29 cellular contexts compared by ENCODE assay signal in the genomic region with DNA sequence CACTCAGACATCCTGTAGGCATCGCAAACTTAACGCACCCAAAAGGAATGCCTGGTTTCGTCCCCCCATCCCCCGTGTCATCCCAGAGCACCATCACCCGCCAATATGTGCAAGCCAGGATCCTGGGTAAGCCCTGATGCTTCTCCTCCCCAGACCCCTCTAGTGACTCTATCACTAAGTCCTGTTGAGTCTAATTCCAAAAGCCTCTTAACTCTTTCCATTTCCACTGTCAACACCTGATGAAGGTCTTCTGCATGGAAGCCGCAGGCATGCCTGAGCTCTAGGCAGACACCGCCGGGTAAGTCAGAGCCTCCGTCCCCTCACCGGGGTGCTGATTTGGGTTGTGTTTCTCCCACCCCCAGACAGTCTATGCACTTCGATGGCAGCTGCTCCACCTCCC.
"Had no signal": no experiment of that assay in that cellular context is flagged by ENCODE, and none has a peak within 500 bp of the region (broad histone marks: within the 10 kb centered on the region; RNA-seq: fewer than 3 reads in every experiment).

No MANE protein-coding gene starts in this region.

- ATAC-seq: activated CD4-positive, alpha-beta T cell treated with anti-CD3 and anti-CD28 coated beads for 36 hours; activated CD4-positive, CD25-positive, alpha-beta regulatory T cell treated with anti-CD3 and anti-CD28 coated beads, Interleukin-2, amount 50 U/mL, for 24 hours; activated CD8-positive, alpha-beta memory T cell treated with anti-CD3 and anti-CD28 coated beads, Interleukin-2, amount 10 ng/mL, durations not matched to agents 7 days and 5 days; activated CD8-positive, alpha-beta T cell treated with anti-CD3 and anti-CD28 coated beads, Interleukin-2, amount 10 ng/mL, durations not matched to agents 7 days and 5 days; activated naive CD8-positive, alpha-beta T cell treated with anti-CD3 and anti-CD28 coated beads, Interleukin-2, amount 50 U/mL, for 24 hours; T-helper 17 cell; WTC11 had no signal

- H3K36me3 ChIP-seq: ascending aorta, cardiac muscle cell had no signal

- FAIRE-seq: bronchial epithelial cell, TTC549 had no signal

- H3K4me3 ChIP-seq: ascending aorta, cardiac muscle cell had no signal

- H3K9me3 ChIP-seq: ascending aorta had no signal

- H3K27me3 ChIP-seq: ascending aorta, cardiac muscle cell had no signal

- DNase-seq: activated CD4-positive, alpha-beta memory T cell treated with anti-CD3 and anti-CD28 coated beads, Interleukin-2, amount 10 ng/mL, durations not matched to agents 7 days and 5 days; activated CD4-positive, alpha-beta T cell treated with anti-CD3 and anti-CD28 coated beads for 1 hour; activated CD4-positive, alpha-beta T cell treated with anti-CD3 and anti-CD28 coated beads for 36 hours; activated CD4-positive, alpha-beta T cell treated with anti-CD3 and anti-CD28 coated beads for 48 hours; activated CD4-positive, alpha-beta T cell treated with anti-CD3 and anti-CD28 coated beads, Interleukin-2, amount 10 ng/mL, durations not matched to agents 7 days and 5 days; activated CD4-positive, alpha-beta T cell treated with anti-CD3 and anti-CD28 coated beads, Interleukin-2, amount 50 U/mL, for 48 hours; activated CD4-positive, CD25-positive, alpha-beta regulatory T cell; activated CD8-positive, alpha-beta memory T cell treated with anti-CD3 and anti-CD28 coated beads, Interleukin-2, amount 50 U/mL, for 48 hours; activated CD8-positive, alpha-beta T cell treated with anti-CD3 and anti-CD28 coated beads, Interleukin-2, amount 10 ng/mL, durations not matched to agents 7 days and 5 days; activated effector memory CD4-positive, alpha-beta T cell treated with Interleukin-2 at 50 U/mL for 16 hours; activated gamma-delta T cell; activated naive CD4-positive, alpha-beta T cell treated with anti-CD3 and anti-CD28 coated beads, Interleukin-2, amount 10 ng/mL, durations not matched to agents 7 days and 5 days; activated naive CD4-positive, alpha-beta T cell treated with Interleukin-2 at 50 U/mL for 16 hours; activated naive CD8-positive, alpha-beta T cell treated with anti-CD3 and anti-CD28 coated beads, Interleukin-2, amount 10 ng/mL, durations not matched to agents 7 days and 5 days; activated naive CD8-positive, alpha-beta T cell treated with anti-CD3 and anti-CD28 coated beads, Interleukin-2, amount 50 U/mL, for 24 hours; activated T-cell treated with anti-CD3 and anti-CD28 coated beads, Interleukin-2, amount 50 U/mL, for 24 hours; activated T-cell treated with anti-CD3 and anti-CD28 coated beads, Interleukin-2, amount 50 U/mL, for 48 hours; amygdala; anterior cingulate cortex; caudate nucleus; cerebellar nuclear complex; T-helper 17 cell had no signal

- H3K27ac ChIP-seq: ascending aorta, cardiac muscle cell had no signal
